Comparison of ENCODE assay signal across 1 cellular context in genomic region chr20:62861732-62862336, GRCh38.
TF ChIP-seq lines count a peak whose summit lies in the region.

TSS of gene TCFL5 (minus strand) at chr20:62861822. CDS start at chr20:62861670, 152 bp downstream.

TF ChIP-seq in HepG2, 621 proteins besides CTCF, POLR2A, EP300 and RAD21 (continued from another document and continues in another):
- TF ChIP-seq STAT6 (CRISPR knock-in tag; IDR thresholded peaks at IDR 0.05; ENCODE audit: borderline replicate concordance) = no peak; the same call in 1 of the 2 replicates
- TF ChIP-seq MAZ (IDR thresholded peaks at IDR 0.05; ENCODE audit: borderline replicate concordance, low read depth, low read length) = peak; percentile 78; the same call in 1 of the 2 replicates
- peak; percentile 92 for TF ChIP-seq MAZ (CRISPR knock-in tag; IDR thresholded peaks at IDR 0.05; ENCODE audit: low read depth)
- TF ChIP-seq IRF1 (CRISPR knock-in tag; IDR thresholded peaks at IDR 0.05; ENCODE audit: low read depth) = 0 out of 2 replicates have a peak, but pooled peaks have one; percentile 50
- TF ChIP-seq ZNF282 (IDR thresholded peaks at IDR 0.05; ENCODE audit: partially characterized antibody) = no peak
- TF ChIP-seq ZSCAN22 (CRISPR knock-in tag; IDR thresholded peaks at IDR 0.05) = no peak
- TF ChIP-seq RFXANK (CRISPR knock-in tag; IDR thresholded peaks at IDR 0.05) = no peak
- TF ChIP-seq RELA (CRISPR knock-in tag; IDR thresholded peaks at IDR 0.05) = no peak
- TF ChIP-seq ZSCAN5A (CRISPR knock-in tag; IDR thresholded peaks at IDR 0.05; ENCODE audit: borderline replicate concordance) = peak; percentile 70
- peak; percentile 99; the same call in 1 of the 2 replicates for TF ChIP-seq ZNF337 (CRISPR knock-in tag; IDR thresholded peaks at IDR 0.05; ENCODE audit: borderline replicate concordance, low read depth)
- TF ChIP-seq PPARG (CRISPR knock-in tag; conservative IDR thresholded peaks at IDR 0.05) = peak; percentile 76; the same call in 1 of the 2 replicates
- TF ChIP-seq ZNF720 (CRISPR knock-in tag; IDR thresholded peaks at IDR 0.05) = 0 out of 2 replicates have a peak, but pooled peaks have one; percentile 87
- TF ChIP-seq ELK4 (CRISPR knock-in tag; IDR thresholded peaks at IDR 0.05; ENCODE audit: borderline replicate concordance) = no peak
- TF ChIP-seq KLF6 (CRISPR knock-in tag; IDR thresholded peaks at IDR 0.05) = peak; percentile 95
- no peak for TF ChIP-seq RORA (CRISPR knock-in tag; IDR thresholded peaks at IDR 0.05)
- TF ChIP-seq MEIS1 (CRISPR knock-in tag; IDR thresholded peaks at IDR 0.05; ENCODE audit: borderline replicate concordance) = peak; percentile 93; the same call in 1 of the 2 replicates
- TF ChIP-seq MNT (IDR thresholded peaks at IDR 0.05) = peak; percentile 83
- peak; percentile 28; the same call in 1 of the 2 replicates for TF ChIP-seq POGZ (CRISPR knock-in tag; IDR thresholded peaks at IDR 0.05)
- peak; percentile 63; the same call in 1 of the 2 replicates for TF ChIP-seq ZNF609 (CRISPR knock-in tag; IDR thresholded peaks at IDR 0.05; ENCODE audit: borderline replicate concordance)
- TF ChIP-seq ZNF232 (CRISPR knock-in tag; IDR thresholded peaks at IDR 0.05; ENCODE audit: borderline replicate concordance) = peak; percentile 95
- peak; percentile 75; the same call in 1 of the 2 replicates for TF ChIP-seq HMG20B (CRISPR knock-in tag; conservative IDR thresholded peaks at IDR 0.05)
- TF ChIP-seq ZNF333 (CRISPR knock-in tag; IDR thresholded peaks at IDR 0.05; ENCODE audit: borderline replicate concordance) = peak; percentile 90; the same call in 1 of the 2 replicates
- no peak for TF ChIP-seq NPAS2 (CRISPR knock-in tag; IDR thresholded peaks at IDR 0.05; ENCODE audit: borderline replicate concordance)
- TF ChIP-seq ZNF10 (CRISPR knock-in tag; IDR thresholded peaks at IDR 0.05; ENCODE audit: borderline replicate concordance, low read depth) = no peak
- TF ChIP-seq USF2 (IDR thresholded peaks at IDR 0.05; ENCODE audit: low read depth, low read length) = peak; percentile 62
- no peak for TF ChIP-seq USF2 (CRISPR knock-in tag; IDR thresholded peaks at IDR 0.05; ENCODE audit: borderline replicate concordance)
- no peak for TF ChIP-seq PCBP2 (optimal IDR thresholded peaks at IDR 0.05; ENCODE audit: low read depth, low read length, poor library complexity, severe bottlenecking)
- TF ChIP-seq MLXIP (CRISPR knock-in tag; IDR thresholded peaks at IDR 0.05; ENCODE audit: borderline replicate concordance) = peak; percentile 73; the same call in 1 of the 2 replicates
- peak; percentile 99 for TF ChIP-seq MXD3 (CRISPR knock-in tag; IDR thresholded peaks at IDR 0.05)
- TF ChIP-seq ZNF580 (CRISPR knock-in tag; IDR thresholded peaks at IDR 0.05; ENCODE audit: borderline replicate concordance, low read depth) = peak; percentile 96; the same call in 1 of the 2 replicates
- peak; percentile 42; the same call in 1 of the 2 replicates for TF ChIP-seq ZNF326 (CRISPR knock-in tag; IDR thresholded peaks at IDR 0.05; ENCODE audit: borderline replicate concordance)
- no peak for TF ChIP-seq MBNL3 (CRISPR knock-in tag; conservative IDR thresholded peaks at IDR 0.05)
